Comparison of ENCODE assay signal across 17 cellular contexts in genomic region chr10:62562101-62562500, GRCh38.
DNase-seq lines count a peak whose midpoint lies in the region; ATAC-seq, FAIRE-seq and TF ChIP-seq lines count a peak whose summit lies in the region.
"Had no signal": no experiment of that assay in that cellular context is flagged by ENCODE, and none has a peak within 500 bp of the region (broad histone marks: within the 10 kb centered on the region; RNA-seq: fewer than 3 reads in every experiment).

No MANE protein-coding gene starts in this region.

- H3K27me3 Mint-ChIP-seq in stimulated activated naive CD8-positive, alpha-beta T cell treated with anti-CD3 and anti-CD28 coated beads, Interleukin-15, amount 100 ng/mL, for 72 hours: peaks cover 8% of the 10 kb centered on the region

- H3K9me3 Mint-ChIP-seq in stimulated activated naive CD8-positive, alpha-beta T cell treated with anti-CD3 and anti-CD28 coated beads, Interleukin-15, amount 100 ng/mL, for 72 hours: no peaks in the 10 kb centered on the region
- H3K9me3 Mint-ChIP-seq: CD14-positive monocyte; CD8-positive, alpha-beta T cell had no signal

- H3K4me3 Mint-ChIP-seq in stimulated activated naive CD8-positive, alpha-beta T cell treated with anti-CD3 and anti-CD28 coated beads, Interleukin-15, amount 100 ng/mL, for 72 hours: no peak overlapping the region
- H3K4me3 Mint-ChIP-seq: CD14-positive monocyte; CD8-positive, alpha-beta T cell had no signal

- no peaks in the 10 kb centered on the region for H3K4me1 Mint-ChIP-seq in stimulated activated naive CD8-positive, alpha-beta T cell treated with anti-CD3 and anti-CD28 coated beads, Interleukin-15, amount 100 ng/mL, for 72 hours

- FAIRE-seq in GM18507 (lab: Jason Lieb, UNC) (peak; percentile 45), GM12891 (lab: Jason Lieb, UNC) (no peak)
- FAIRE-seq: A204.1, H54 had no signal

- TF ChIP-seq POLR2A in GM12891 (IDR thresholded peaks at IDR 0.05; ENCODE audit: low read depth, low read length) (no peak), erythroblast (IDR thresholded peaks at IDR 0.05; ENCODE audit: low read length) (no peak)

- DNase-seq in GM18507 (ENCODE audit: extremely low spot score, insufficient read length, low read depth): no peak
- DNase-seq in MV-4-11 (lab: John Stamatoyannopoulos, UW): peak; percentile 14
- peak; percentile 49 for DNase-seq in amniotic epithelial cell (ENCODE audit: low read depth)
- DNase-seq in retinal pigment epithelial cell (ENCODE audit: low read depth): peak; percentile 43
- DNase-seq in stimulated activated naive CD8-positive, alpha-beta T cell treated with anti-CD3 and anti-CD28 coated beads, Interleukin-15, amount 100 ng/mL, for 72 hours: no peak
- DNase-seq in GM12891 (ENCODE audit: insufficient read length, low spot score): no peak
- DNase-seq in left lobe of liver (ENCODE audit: low spot score): no peak
- DNase-seq in erythroblast (lab: John Stamatoyannopoulos, UW): no peak
- DNase-seq: CD8-positive, alpha-beta T cell; COR-L47; DND-41; GDM1; GM23248 had no signal

- no peak for TF ChIP-seq CTCF in retinal pigment epithelial cell (conservative IDR thresholded peaks at IDR 0.05; ENCODE audit: low read depth, low read length)

- no peak overlapping the region for H3K4me3 ChIP-seq in retinal pigment epithelial cell (ENCODE audit: low read length)
- H3K4me3 ChIP-seq: GM23248 had no signal

- ATAC-seq in stimulated activated naive CD8-positive, alpha-beta T cell treated with anti-CD3 and anti-CD28 coated beads, Interleukin-15, amount 100 ng/mL, for 72 hours: no peak
- no peak for ATAC-seq in left lobe of liver
- ATAC-seq: CD8-positive, alpha-beta T cell; HCT116 had no signal

- no peak overlapping the region for H3K27ac Mint-ChIP-seq in stimulated activated naive CD8-positive, alpha-beta T cell treated with anti-CD3 and anti-CD28 coated beads, Interleukin-15, amount 100 ng/mL, for 72 hours
- H3K27ac Mint-ChIP-seq: CD14-positive monocyte; CD8-positive, alpha-beta T cell had no signal

TF ChIP-seq in GM12891, 5 proteins besides CTCF, POLR2A, EP300 and RAD21:
- no peak for TF ChIP-seq POU2F2 (IDR thresholded peaks at IDR 0.05; ENCODE audit: low read depth, low read length)
- no peak for TF ChIP-seq TAF1 (IDR thresholded peaks at IDR 0.05; ENCODE audit: low read depth, low read length)
- no peak for TF ChIP-seq PAX5 (IDR thresholded peaks at IDR 0.05; ENCODE audit: insufficient read depth, low read length, severe bottlenecking)
- no peak for TF ChIP-seq SPI1 (IDR thresholded peaks at IDR 0.05; ENCODE audit: low read depth, low read length)

Comparison
In these comparisons a context has a peak if more than half of its experiments do, and no peak if none do; other contexts are left out.
1. DNase-seq: peak in MV-4-11 (single experiment), amniotic epithelial cell (single experiment) and retinal pigment epithelial cell (single experiment); none in GM18507 (single experiment), stimulated activated naive CD8-positive, alpha-beta T cell treated with anti-CD3 and anti-CD28 coated beads, Interleukin-15, amount 100 ng/mL, for 72 hours (0 of 2), GM12891 (single experiment), left lobe of liver (single experiment) and erythroblast (0 of 2).